ENCODE assay signal across 9 cellular contexts in the genomic region with DNA sequence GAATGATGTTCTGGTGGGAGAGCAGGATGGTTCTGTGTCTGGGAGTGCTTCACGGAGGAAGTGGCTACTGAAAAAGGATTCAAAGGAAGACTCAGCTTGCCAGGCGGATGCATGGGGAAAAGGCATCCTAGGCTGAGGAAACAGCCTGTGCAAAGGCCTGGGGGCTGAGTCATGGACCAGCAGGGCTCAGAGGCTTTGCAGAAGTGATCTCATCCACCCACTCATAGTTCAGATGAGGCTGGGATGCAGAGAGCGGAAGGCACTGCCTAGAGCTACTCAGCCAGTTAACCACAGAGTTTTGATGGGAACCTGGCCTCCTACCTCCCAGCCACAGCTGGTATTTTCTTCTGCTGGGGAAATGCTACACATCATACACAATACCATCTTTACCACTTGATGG. TPM values are rescaled to one million over a fixed set of nuclear protein-coding genes. Genes with fewer than 3 reads are reported as not detected.
DNase-seq lines count a peak whose midpoint lies in the region; ATAC-seq lines count a peak whose summit lies in the region.
"Had no signal": no experiment of that assay in that cellular context is flagged by ENCODE, and none has a peak within 500 bp of the region (broad histone marks: within the 10 kb centered on the region; RNA-seq: fewer than 3 reads in every experiment).

No MANE protein-coding gene starts in this region.

- H2BK15ac ChIP-seq in mesenchymal stem cell (ENCODE audit: low read depth, poor library complexity, severe bottlenecking): no peak overlapping the region

- ATAC-seq in HG03558 (IDR thresholded peaks at IDR 0.05; ENCODE audit: extremely low read depth, unreplicated experiment): peak; percentile 73
- peak; percentile 99 for ATAC-seq in activated T-helper 17 cell treated with anti-CD3 and anti-CD28 coated beads, Interleukin-2, amount 50 U/mL, for 72 hours (replicated peaks)
- ATAC-seq in HG02763 (IDR thresholded peaks at IDR 0.05; ENCODE audit: unreplicated experiment): no peak

- no peak overlapping the region for H4K8ac ChIP-seq in mesenchymal stem cell (ENCODE audit: low read length)

- DNase-seq in activated effector memory CD4-positive, alpha-beta T cell treated with anti-CD3 and anti-CD28 coated beads, Interleukin-2, amount 50 U/mL, for 16 hours: peak; percentile 62
- DNase-seq in activated effector memory CD4-positive, alpha-beta T cell treated with Interleukin-2 at 50 U/mL for 16 hours: no peak
- DNase-seq in mesenchymal stem cell (peak; percentile 96), G401 (ENCODE audit: low spot score) (no peak), NCI-H345 treated with DMSO at 0.1 percent for 48 hours (lab: John Stamatoyannopoulos, UW; ENCODE audit: unreplicated experiment) (no peak)

- peaks cover 11% of the 10 kb centered on the region for H3K4me1 Mint-ChIP-seq in activated T-helper 17 cell treated with anti-CD3 and anti-CD28 coated beads, Interleukin-2, amount 50 U/mL, for 72 hours

- in situ Hi-C loops in G401 (cut with HindIII; ENCODE audit: low sequenced_read_pairs): no loop called here

- H3K4ac ChIP-seq in mesenchymal stem cell (ENCODE audit: low read depth in 1 of 2, low read length in 2 of 2): no peak overlapping the region

- WGBS in mesenchymal stem cell: 10% methylated on average over 3 of the region's 3 CpGs

- peaks cover 14% of the 10 kb centered on the region for H3K27me3 Mint-ChIP-seq in activated T-helper 17 cell treated with anti-CD3 and anti-CD28 coated beads, Interleukin-2, amount 50 U/mL, for 72 hours
- H3K27me3 Mint-ChIP-seq: activated naive CD4-positive, alpha-beta T cell treated with anti-CD3 and anti-CD28 coated beads, Interleukin-2, amount 50 U/mL, for 24 hours had no signal

- H3K9ac ChIP-seq in mesenchymal stem cell (ENCODE audit: low read length): peak overlapping the region; percentile 84

- peak overlapping the region; percentile 51 for H3K4me3 Mint-ChIP-seq in activated T-helper 17 cell treated with anti-CD3 and anti-CD28 coated beads, Interleukin-2, amount 50 U/mL, for 72 hours
- H3K4me3 Mint-ChIP-seq: activated naive CD4-positive, alpha-beta T cell treated with anti-CD3 and anti-CD28 coated beads, Interleukin-2, amount 50 U/mL, for 24 hours had no signal

- H3K4me2 ChIP-seq in mesenchymal stem cell (ENCODE audit: low read length, poor library complexity, severe bottlenecking): no peak overlapping the region

- peaks cover 3% of the 10 kb centered on the region for H3K9me3 Mint-ChIP-seq in activated T-helper 17 cell treated with anti-CD3 and anti-CD28 coated beads, Interleukin-2, amount 50 U/mL, for 72 hours

- H3K79me1 ChIP-seq in mesenchymal stem cell (replicated peaks; ENCODE audit: low read length, poor library complexity, severe bottlenecking): no peaks in the 10 kb centered on the region

- no peaks in the 10 kb centered on the region for H3K27me3 ChIP-seq in mesenchymal stem cell (ENCODE audit: control insufficient read depth in 1 of 2, insufficient read depth in 1 of 2, low read length in 2 of 2)

- no peak overlapping the region for H3K14ac ChIP-seq in mesenchymal stem cell (ENCODE audit: low read length in 2 of 2)

- H3K18ac ChIP-seq in mesenchymal stem cell (ENCODE audit: low read depth in 1 of 2, low read length in 2 of 2): no peak overlapping the region

- H3K36me3 Mint-ChIP-seq in activated T-helper 17 cell treated with anti-CD3 and anti-CD28 coated beads, Interleukin-2, amount 50 U/mL, for 72 hours (ENCODE audit: low read depth): no peaks in the 10 kb centered on the region

- peaks cover 18% of the 10 kb centered on the region for H3K4me1 ChIP-seq in mesenchymal stem cell (ENCODE audit: control insufficient read depth, insufficient read depth, low read depth, low read length)

- peak overlapping the region; percentile 93 for H2AK5ac ChIP-seq in mesenchymal stem cell (ENCODE audit: low read length, severe bottlenecking)

- H3K27ac ChIP-seq in mesenchymal stem cell (ENCODE audit: low read length, poor library complexity, severe bottlenecking): peak overlapping the region; percentile 96

- H2AFZ ChIP-seq in mesenchymal stem cell (ENCODE audit: low read depth, low read length): no peak overlapping the region

- H3K36me3 ChIP-seq in mesenchymal stem cell (ENCODE audit: control insufficient read depth in 1 of 2, insufficient read depth in 2 of 2, low read depth in 1 of 2, low read length in 2 of 2): peaks cover 0 to 5% of the 10 kb centered on the region in 2 experiments

- peaks cover 9% of the 10 kb centered on the region for H3K9me3 ChIP-seq in mesenchymal stem cell (ENCODE audit: control insufficient read depth, low read length)

- peak overlapping the region in 1 of 2 experiments; percentile 65 for H3K4me3 ChIP-seq in mesenchymal stem cell (ENCODE audit: insufficient read depth in 1 of 2, low read depth in 1 of 2, low read length in 2 of 2)

- H4K91ac ChIP-seq in mesenchymal stem cell (ENCODE audit: low read length): no peak overlapping the region

- H3K23ac ChIP-seq in mesenchymal stem cell (ENCODE audit: low read length in 2 of 2): no peak overlapping the region

- H2BK5ac ChIP-seq in mesenchymal stem cell (ENCODE audit: low read depth, low read length, poor library complexity, severe bottlenecking): peak overlapping the region; percentile 93

- H2BK120ac ChIP-seq in mesenchymal stem cell (ENCODE audit: low read depth, low read length): no peak overlapping the region

- H3K27ac Mint-ChIP-seq in activated T-helper 17 cell treated with anti-CD3 and anti-CD28 coated beads, Interleukin-2, amount 50 U/mL, for 72 hours: peak overlapping the region; percentile 86
- H3K27ac Mint-ChIP-seq: activated naive CD4-positive, alpha-beta T cell treated with anti-CD3 and anti-CD28 coated beads, Interleukin-2, amount 50 U/mL, for 24 hours had no signal

- H2BK12ac ChIP-seq in mesenchymal stem cell (ENCODE audit: low read length in 2 of 2): peak overlapping the region in 1 of 2 experiments; percentile 14

RNA-seq across cellular contexts. Expression of a gene that starts 15.8 kb away (rescaled TPM):
- total RNA-seq in activated T-helper 17 cell treated with anti-CD3 and anti-CD28 coated beads, Interleukin-2, amount 50 U/mL, for 72 hours: under 1 TPM; 0.06 to 0.19 TPM
- 1.3 TPM for polyA plus RNA-seq in mesenchymal stem cell (2013, experiment 1 of 2)
- polyA plus RNA-seq in mesenchymal stem cell (2013, experiment 2 of 2): 1.3 TPM
- total RNA-seq in G401 (2014; rRNA removed; shearing (Covaris generic)): 0.03 TPM in 1 of 2 replicates, not detected in the other

RNA-seq across cellular contexts. Expression of a gene that starts 53.9 kb away (rescaled TPM):
- 10 to 100 TPM; 22.5 to 28.5 TPM for total RNA-seq in activated T-helper 17 cell treated with anti-CD3 and anti-CD28 coated beads, Interleukin-2, amount 50 U/mL, for 72 hours
- not detected for polyA plus RNA-seq in mesenchymal stem cell (2013, experiment 1 of 2)
- polyA plus RNA-seq in mesenchymal stem cell (2013, experiment 2 of 2): not detected
- total RNA-seq in G401 (2014; rRNA removed; shearing (Covaris generic)): not detected in 2 replicates

Comparison
In these comparisons a context has a peak if more than half of its experiments do, and no peak if none do; other contexts are left out.
1. DNase-seq: peak in activated effector memory CD4-positive, alpha-beta T cell treated with anti-CD3 and anti-CD28 coated beads, Interleukin-2, amount 50 U/mL, for 16 hours (single experiment) and mesenchymal stem cell (single experiment); none in activated effector memory CD4-positive, alpha-beta T cell treated with Interleukin-2 at 50 U/mL for 16 hours (single experiment), G401 (single experiment) and NCI-H345 treated with DMSO at 0.1 percent for 48 hours (single experiment).
2. RNA of a gene that starts 53.9 kb away (total RNA-seq): 22.5 to 28.5 TPM in activated T-helper 17 cell treated with anti-CD3 and anti-CD28 coated beads, Interleukin-2, amount 50 U/mL, for 72 hours; not detected in G401; every median in the first group is over 10 times any median in the second.